1 cellular context compared by ENCODE assay signal in the genomic region with DNA sequence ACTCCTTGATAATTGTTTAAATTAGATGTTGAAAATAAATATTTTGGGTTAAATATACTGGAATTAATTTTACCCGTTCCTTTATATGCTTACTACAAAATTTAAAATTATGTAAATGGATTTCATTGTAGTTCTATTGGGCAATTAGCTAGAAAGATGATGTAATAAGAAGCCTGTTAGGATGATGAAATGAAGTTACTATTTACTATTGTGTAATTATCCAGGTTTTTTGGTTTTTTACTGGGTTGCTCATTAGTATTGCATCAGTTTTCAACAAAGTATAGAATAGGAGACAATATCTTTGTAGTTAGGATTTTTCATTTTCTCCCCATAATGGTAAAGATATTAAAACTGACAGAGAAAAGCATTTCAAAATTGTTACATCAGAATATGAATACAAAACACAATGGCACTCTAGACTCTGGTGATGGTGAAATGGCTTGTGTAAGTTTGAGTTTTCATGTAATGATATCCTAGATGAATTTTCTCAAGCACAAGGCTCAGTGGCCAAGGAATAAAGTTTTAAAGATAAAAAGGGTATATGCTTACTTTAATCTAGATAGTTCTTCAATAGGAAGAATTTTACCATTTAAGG.
TF ChIP-seq lines count a peak whose summit lies in the region.

No MANE protein-coding gene starts in this region.

TF ChIP-seq in GM23338, 12 proteins besides CTCF, POLR2A, EP300 and RAD21:
- TF ChIP-seq, protein P1, sequence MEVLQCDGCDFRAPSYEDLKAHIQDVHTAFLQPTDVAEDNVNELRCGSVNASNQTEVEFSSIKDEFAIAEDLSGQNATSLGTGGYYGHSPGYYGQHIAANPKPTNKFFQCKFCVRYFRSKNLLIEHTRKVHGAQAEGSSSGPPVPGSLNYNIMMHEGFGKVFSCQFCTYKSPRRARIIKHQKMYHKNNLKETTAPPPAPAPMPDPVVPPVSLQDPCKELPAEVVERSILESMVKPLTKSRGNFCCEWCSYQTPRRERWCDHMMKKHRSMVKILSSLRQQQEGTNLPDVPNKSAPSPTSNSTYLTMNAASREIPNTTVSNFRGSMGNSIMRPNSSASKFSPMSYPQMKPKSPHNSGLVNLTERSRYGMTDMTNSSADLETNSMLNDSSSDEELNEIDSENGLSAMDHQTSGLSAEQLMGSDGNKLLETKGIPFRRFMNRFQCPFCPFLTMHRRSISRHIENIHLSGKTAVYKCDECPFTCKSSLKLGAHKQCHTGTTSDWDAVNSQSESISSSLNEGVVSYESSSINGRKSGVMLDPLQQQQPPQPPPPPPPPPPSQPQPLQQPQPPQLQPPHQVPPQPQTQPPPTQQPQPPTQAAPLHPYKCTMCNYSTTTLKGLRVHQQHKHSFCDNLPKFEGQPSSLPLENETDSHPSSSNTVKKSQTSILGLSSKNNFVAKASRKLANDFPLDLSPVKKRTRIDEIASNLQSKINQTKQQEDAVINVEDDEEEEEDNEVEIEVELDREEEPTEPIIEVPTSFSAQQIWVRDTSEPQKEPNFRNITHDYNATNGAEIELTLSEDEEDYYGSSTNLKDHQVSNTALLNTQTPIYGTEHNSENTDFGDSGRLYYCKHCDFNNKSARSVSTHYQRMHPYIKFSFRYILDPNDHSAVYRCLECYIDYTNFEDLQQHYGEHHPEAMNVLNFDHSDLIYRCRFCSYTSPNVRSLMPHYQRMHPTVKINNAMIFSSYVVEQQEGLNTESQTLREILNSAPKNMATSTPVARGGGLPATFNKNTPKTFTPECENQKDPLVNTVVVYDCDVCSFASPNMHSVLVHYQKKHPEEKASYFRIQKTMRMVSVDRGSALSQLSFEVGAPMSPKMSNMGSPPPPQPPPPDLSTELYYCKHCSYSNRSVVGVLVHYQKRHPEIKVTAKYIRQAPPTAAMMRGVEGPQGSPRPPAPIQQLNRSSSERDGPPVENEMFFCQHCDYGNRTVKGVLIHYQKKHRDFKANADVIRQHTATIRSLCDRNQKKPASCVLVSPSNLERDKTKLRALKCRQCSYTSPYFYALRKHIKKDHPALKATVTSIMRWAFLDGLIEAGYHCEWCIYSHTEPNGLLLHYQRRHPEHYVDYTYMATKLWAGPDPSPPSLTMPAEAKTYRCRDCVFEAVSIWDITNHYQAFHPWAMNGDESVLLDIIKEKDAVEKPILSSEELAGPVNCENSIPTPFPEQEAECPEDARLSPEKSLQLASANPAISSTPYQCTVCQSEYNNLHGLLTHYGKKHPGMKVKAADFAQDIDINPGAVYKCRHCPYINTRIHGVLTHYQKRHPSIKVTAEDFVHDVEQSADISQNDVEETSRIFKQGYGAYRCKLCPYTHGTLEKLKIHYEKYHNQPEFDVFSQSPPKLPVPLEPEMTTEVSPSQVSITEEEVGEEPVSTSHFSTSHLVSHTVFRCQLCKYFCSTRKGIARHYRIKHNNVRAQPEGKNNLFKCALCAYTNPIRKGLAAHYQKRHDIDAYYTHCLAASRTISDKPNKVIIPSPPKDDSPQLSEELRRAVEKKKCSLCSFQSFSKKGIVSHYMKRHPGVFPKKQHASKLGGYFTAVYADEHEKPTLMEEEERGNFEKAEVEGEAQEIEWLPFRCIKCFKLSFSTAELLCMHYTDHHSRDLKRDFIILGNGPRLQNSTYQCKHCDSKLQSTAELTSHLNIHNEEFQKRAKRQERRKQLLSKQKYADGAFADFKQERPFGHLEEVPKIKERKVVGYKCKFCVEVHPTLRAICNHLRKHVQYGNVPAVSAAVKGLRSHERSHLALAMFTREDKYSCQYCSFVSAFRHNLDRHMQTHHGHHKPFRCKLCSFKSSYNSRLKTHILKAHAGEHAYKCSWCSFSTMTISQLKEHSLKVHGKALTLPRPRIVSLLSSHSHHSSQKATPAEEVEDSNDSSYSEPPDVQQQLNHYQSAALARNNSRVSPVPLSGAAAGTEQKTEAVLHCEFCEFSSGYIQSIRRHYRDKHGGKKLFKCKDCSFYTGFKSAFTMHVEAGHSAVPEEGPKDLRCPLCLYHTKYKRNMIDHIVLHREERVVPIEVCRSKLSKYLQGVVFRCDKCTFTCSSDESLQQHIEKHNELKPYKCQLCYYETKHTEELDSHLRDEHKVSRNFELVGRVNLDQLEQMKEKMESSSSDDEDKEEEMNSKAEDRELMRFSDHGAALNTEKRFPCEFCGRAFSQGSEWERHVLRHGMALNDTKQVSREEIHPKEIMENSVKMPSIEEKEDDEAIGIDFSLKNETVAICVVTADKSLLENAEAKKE (CRISPR knock-in tag; IDR thresholded peaks at IDR 0.05), result no peak
- TF ChIP-seq, protein P2, sequence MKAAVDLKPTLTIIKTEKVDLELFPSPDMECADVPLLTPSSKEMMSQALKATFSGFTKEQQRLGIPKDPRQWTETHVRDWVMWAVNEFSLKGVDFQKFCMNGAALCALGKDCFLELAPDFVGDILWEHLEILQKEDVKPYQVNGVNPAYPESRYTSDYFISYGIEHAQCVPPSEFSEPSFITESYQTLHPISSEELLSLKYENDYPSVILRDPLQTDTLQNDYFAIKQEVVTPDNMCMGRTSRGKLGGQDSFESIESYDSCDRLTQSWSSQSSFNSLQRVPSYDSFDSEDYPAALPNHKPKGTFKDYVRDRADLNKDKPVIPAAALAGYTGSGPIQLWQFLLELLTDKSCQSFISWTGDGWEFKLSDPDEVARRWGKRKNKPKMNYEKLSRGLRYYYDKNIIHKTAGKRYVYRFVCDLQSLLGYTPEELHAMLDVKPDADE (IDR thresholded peaks at IDR 0.05), result no peak
- no peak for TF ChIP-seq STAT1 (IDR thresholded peaks at IDR 0.05; ENCODE audit: unreplicated experiment)
- no peak for TF ChIP-seq JUNB (IDR thresholded peaks at IDR 0.05; ENCODE audit: unreplicated experiment)
- no peak for TF ChIP-seq CREB1 (CRISPR knock-in tag; IDR thresholded peaks at IDR 0.05; ENCODE audit: low read depth)
- TF ChIP-seq ZNF331 (CRISPR knock-in tag; IDR thresholded peaks at IDR 0.05; ENCODE audit: low read depth), result no peak
- TF ChIP-seq POLR2AphosphoS5 (IDR thresholded peaks at IDR 0.05; ENCODE audit: low read depth), result no peak
- TF ChIP-seq ZNF114 (CRISPR knock-in tag; IDR thresholded peaks at IDR 0.05), result no peak
- no peak for TF ChIP-seq EZH2 (IDR thresholded peaks at IDR 0.05; ENCODE audit: low read depth, unreplicated experiment)
- no peak for TF ChIP-seq REST (IDR thresholded peaks at IDR 0.05; ENCODE audit: unreplicated experiment)
- no peak for TF ChIP-seq NANOG (IDR thresholded peaks at IDR 0.05; ENCODE audit: borderline replicate concordance)
